ENCODE assay signal across 9 cellular contexts in the genomic region with DNA sequence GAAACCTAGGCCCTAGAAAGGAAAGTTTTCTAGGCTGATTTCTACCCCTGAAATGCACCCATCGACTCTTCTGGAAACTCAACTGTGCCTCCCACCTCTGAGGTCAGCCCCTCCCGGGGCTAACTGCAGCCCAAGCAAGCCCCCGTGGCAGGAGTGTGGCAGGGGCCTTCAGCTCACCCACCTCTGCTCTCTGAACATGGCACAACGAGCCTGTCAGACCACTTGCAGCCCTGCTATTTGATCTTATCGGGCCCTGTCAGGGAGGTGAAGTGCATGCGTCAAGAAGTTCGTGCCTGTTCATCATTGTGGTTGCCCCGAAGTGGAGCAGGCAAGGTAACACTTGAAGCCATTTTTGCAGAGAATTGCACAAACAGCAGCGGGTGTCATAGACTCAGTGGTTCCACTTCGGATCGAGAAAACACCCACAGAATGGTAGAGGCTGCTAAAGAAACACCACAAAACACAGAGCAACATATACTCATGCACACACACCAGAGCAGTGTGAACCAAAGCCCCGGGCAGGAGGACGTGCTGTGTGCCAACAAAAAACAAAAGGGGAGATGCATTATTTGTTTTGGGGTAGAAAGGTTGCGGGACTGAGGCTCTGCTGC.
DNase-seq lines count a peak whose midpoint lies in the region; ATAC-seq and TF ChIP-seq lines count a peak whose summit lies in the region.
"Had no signal": no experiment of that assay in that cellular context is flagged by ENCODE, and none has a peak within 500 bp of the region (broad histone marks: within the 10 kb centered on the region; RNA-seq: fewer than 3 reads in every experiment).

No MANE protein-coding gene starts in this region.

- H3K79me2 ChIP-seq in mammary epithelial cell (ENCODE audit: insufficient read depth, low read length): no peaks in the 10 kb centered on the region

- ATAC-seq in right lobe of liver (peak in 3 of 4 donors; percentile 28 to 44 (median 37)), GM18858 (IDR thresholded peaks at IDR 0.05; ENCODE audit: unreplicated experiment) (no peak)

- no peak overlapping the region for H2AFZ ChIP-seq in mammary epithelial cell (ENCODE audit: low read depth, low read length)

- DNase-seq in NK-92 treated with Interleukin-12 subunit alpha and Interleukin-12 subunit beta, amount 100 ng/mL, for 24 hours (lab: John Stamatoyannopoulos, UW): peak; percentile 91
- peak; percentile 73 for DNase-seq in activated T-cell treated with anti-CD3 and anti-CD28 coated beads for 24 hours (ENCODE audit: low read depth)
- no peak for DNase-seq in right lobe of liver
- DNase-seq in stimulated activated CD8-positive, alpha-beta memory T cell treated with anti-CD3 and anti-CD28 coated beads, Interleukin-4, amount 100 ng/mL, for 4 hours (ENCODE audit: low read depth in 2 of 2, low spot score in 1 of 2): peak; percentile 54 to 64
- DNase-seq in mammary epithelial cell: no peak
- no peak for DNase-seq in NCI-H748 (lab: John Stamatoyannopoulos, UW; ENCODE audit: unreplicated experiment)
- DNase-seq in NCI-H1105 treated with DMSO at 0.1 percent for 48 hours (lab: John Stamatoyannopoulos, UW): no peak
- DNase-seq: EL had no signal

- H3K4me3 ChIP-seq in right lobe of liver: no peak overlapping the region
- H3K4me3 ChIP-seq in mammary epithelial cell (replicated peaks in 1 of 3; ENCODE audit: insufficient read depth in 1 of 3, low read depth in 2 of 3, low read length in 3 of 3): no peak overlapping the region

- no peak overlapping the region for H3K4me2 ChIP-seq in mammary epithelial cell (ENCODE audit: insufficient read depth, low read depth, low read length)

- no peak for TF ChIP-seq POLR2A in right lobe of liver (IDR thresholded peaks at IDR 0.05)

- intact Hi-C loops in right lobe of liver (cut with DNase I) (no loop called here), mammary epithelial cell (cut with micrococcal nuclease) (no loop called here)

- H3K27ac ChIP-seq in right lobe of liver: no peak overlapping the region
- H3K27ac ChIP-seq in mammary epithelial cell (ENCODE audit: insufficient read depth, low read depth, low read length): no peak overlapping the region

- H3K36me3 ChIP-seq in right lobe of liver (no peaks in the 10 kb centered on the region), mammary epithelial cell (ENCODE audit: insufficient read depth, low read length) (no peaks in the 10 kb centered on the region)

- in situ Hi-C loops in mammary epithelial cell (cut with MboI; ENCODE audit: low sequenced_read_pairs in 2 of 2): no loop called here

- H4K20me1 ChIP-seq in mammary epithelial cell (ENCODE audit: insufficient read depth, low read length): no peaks in the 10 kb centered on the region

- H3K27me3 ChIP-seq in right lobe of liver: no peaks in the 10 kb centered on the region
- peaks cover 3% of the 10 kb centered on the region for H3K27me3 ChIP-seq in mammary epithelial cell (ENCODE audit: insufficient read depth, low read length)

- H3K9ac ChIP-seq in mammary epithelial cell (ENCODE audit: insufficient read depth, low read length): no peak overlapping the region

- BruUV-seq in mammary epithelial cell (replicated peaks; lab: Mats Ljungman, UMichigan): no TSS peak

- no peaks in the 10 kb centered on the region for H3K4me1 ChIP-seq in right lobe of liver
- no peaks in the 10 kb centered on the region for H3K4me1 ChIP-seq in mammary epithelial cell (ENCODE audit: insufficient read depth, low read length)

- CTCF ChIA-PET in mammary epithelial cell (lab: Charles Lee; ENCODE audit: low non-redundant PET): interaction anchor here (0.6 kb wide), 1 partner anchor 124 kb away, joined by 4 read pairs; no protein-coding TSS in a partner anchor

- H3K9me3 ChIP-seq in right lobe of liver (no peaks in the 10 kb centered on the region), mammary epithelial cell (replicated peaks; ENCODE audit: insufficient read depth, low read length) (no peaks in the 10 kb centered on the region)

- 53% methylated on average over 12 of the region's 14 CpGs for WGBS in right lobe of liver (ENCODE audit: insufficient coverage, low coverage, low lambda C conversion rate, missing lambda C conversion rate)
- 65% methylated on average over 12 of the region's 14 CpGs for WGBS in mammary epithelial cell (ENCODE audit: low coverage, missing lambda C conversion rate)

- dilution Hi-C loops in mammary epithelial cell (cut with HindIII; ENCODE audit: low sequenced_read_pairs): loop anchor here (25.0 kb wide), 2 partner anchors 313 to 513 kb away; no protein-coding TSS in a partner anchor

- TF ChIP-seq CTCF in right lobe of liver (IDR thresholded peaks at IDR 0.05) (no peak), mammary epithelial cell (conservative IDR thresholded peaks at IDR 0.05 in 1 of 2, IDR thresholded peaks at IDR 0.05 in 1 of 2; ENCODE audit: extremely low read depth in 1 of 2, insufficient read depth in 1 of 2, low read depth in 1 of 2, low read length in 2 of 2) (no peak)

Comparison
In these comparisons a context has a peak if more than half of its experiments do, and no peak if none do; other contexts are left out.
1. DNase-seq: peak in NK-92 treated with Interleukin-12 subunit alpha and Interleukin-12 subunit beta, amount 100 ng/mL, for 24 hours (single experiment), activated T-cell treated with anti-CD3 and anti-CD28 coated beads for 24 hours (single experiment) and stimulated activated CD8-positive, alpha-beta memory T cell treated with anti-CD3 and anti-CD28 coated beads, Interleukin-4, amount 100 ng/mL, for 4 hours (2 of 2); none in right lobe of liver (0 of 3), mammary epithelial cell (single experiment), NCI-H748 (single experiment) and NCI-H1105 treated with DMSO at 0.1 percent for 48 hours (single experiment).